5 cellular contexts compared by ENCODE assay signal in the genomic region with DNA sequence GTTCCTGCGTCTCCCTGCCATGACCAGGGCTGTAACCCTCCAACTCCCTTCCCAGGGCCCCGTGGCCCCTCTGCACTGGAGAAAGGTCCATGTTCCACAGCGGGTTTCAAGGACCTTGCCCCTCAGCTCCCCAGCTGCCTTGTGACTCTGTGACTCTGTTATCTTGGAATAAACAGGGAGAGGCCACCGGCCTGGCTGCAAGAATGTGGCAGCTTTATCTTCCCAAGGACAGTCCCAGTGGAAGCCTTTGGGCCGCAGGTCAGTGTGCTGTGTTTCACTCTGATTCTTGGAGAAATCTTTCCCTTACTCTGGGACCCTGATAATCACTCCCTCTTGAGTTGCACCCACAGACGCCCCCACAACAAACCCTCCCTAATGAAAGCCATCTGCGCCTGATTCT. TPM values are rescaled to one million over a fixed set of nuclear protein-coding genes. Genes with fewer than 3 reads are reported as not detected.
"Had no signal": no experiment of that assay in that cellular context is flagged by ENCODE, and none has a peak within 500 bp of the region (broad histone marks: within the 10 kb centered on the region; RNA-seq: fewer than 3 reads in every experiment).

No MANE protein-coding gene starts in this region.

RNA-seq across cellular contexts. Expression of gene ERVV-2, which starts 52.4 kb away (rescaled TPM):
- total RNA-seq: activated CD8-positive, alpha-beta T cell treated with anti-CD3 and anti-CD28 coated beads, Interleukin-2, amount 10 ng/mL, durations not matched to agents 7 days and 5 days; activated naive CD4-positive, alpha-beta T cell treated with anti-CD3 and anti-CD28 coated beads, Interleukin-2, amount 50 U/mL, for 72 hours; activated T-helper 1 cell treated with anti-CD3 and anti-CD28 coated beads, Interleukin-12 subunit alpha, Interleukin-12 subunit beta, Interleukin-2, Interleukin-4 antibody, amounts not matched to agents 30 ng/mL and 10 ng/mL and 1 ng/mL, durations not matched to agents 14 hours and 24 hours and 36 hours; SJSA1; T-helper 1 cell treated with Interleukin-12 subunit alpha and Interleukin-12 subunit beta and Interleukin-4 antibody, amounts not matched to agents 30 ng/mL and 1 ng/mL, for 36 hours had no signal
